8 cellular contexts compared by ENCODE assay signal in the genomic region with DNA sequence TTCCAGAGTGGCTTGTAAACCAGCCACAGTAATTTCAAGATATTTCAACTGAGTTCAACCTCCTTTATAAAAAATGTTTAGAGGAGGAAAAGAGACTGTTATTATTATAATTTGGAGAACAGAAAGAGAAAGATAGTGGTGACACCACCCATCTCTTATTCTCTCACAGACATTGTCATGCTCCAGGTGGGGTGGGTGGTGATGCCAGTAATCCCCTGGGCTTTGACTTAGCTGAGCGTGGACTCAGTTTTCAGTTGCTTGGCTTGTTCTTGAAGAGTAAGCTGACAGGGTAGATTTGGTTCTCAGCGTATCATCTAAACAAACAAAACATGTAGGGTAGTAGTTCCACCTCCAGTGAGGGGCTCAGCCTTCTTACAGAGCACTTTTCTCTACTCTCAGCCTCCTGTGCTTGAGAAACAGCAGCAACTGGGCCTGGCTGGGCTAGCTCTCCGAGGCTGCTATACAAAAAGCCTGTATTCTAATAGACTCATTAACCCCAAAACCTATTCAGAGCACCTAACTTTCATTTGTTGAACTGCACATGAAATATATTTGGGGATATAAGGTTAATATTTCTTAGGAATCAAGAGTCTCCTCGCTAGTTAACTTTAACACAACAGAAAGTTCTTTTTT. TPM values are rescaled to one million over a fixed set of nuclear protein-coding genes. Genes with fewer than 3 reads are reported as not detected.
DNase-seq lines count a peak whose midpoint lies in the region; ATAC-seq, FAIRE-seq and TF ChIP-seq lines count a peak whose summit lies in the region.
"Not testable (repeated sequence)": the region's sequence is repeated elsewhere in the genome, so short reads cannot be mapped to it uniquely, and the experiment has no call there.
"Had no signal": no experiment of that assay in that cellular context is flagged by ENCODE, and none has a peak within 500 bp of the region (broad histone marks: within the 10 kb centered on the region; RNA-seq: fewer than 3 reads in every experiment).

No MANE protein-coding gene starts in this region.

- not testable (repeated sequence) for H4K20me1 ChIP-seq in K562 (replicated peaks; ENCODE audit: control insufficient read depth, insufficient read depth, low read length)

- not testable (repeated sequence) for BruUV-seq in K562 (replicated peaks; lab: Mats Ljungman, UMichigan)

- not testable (repeated sequence) for H3K27ac Mint-ChIP-seq in stimulated activated naive B cell treated with anti-CD40 and anti-IgM and Interleukin-4, amounts not matched to agents 10 μg/mL and 1 μg/mL and 100 μg/mL, for 72 hours

- not testable (repeated sequence) for H3K9me3 Mint-ChIP-seq in stimulated activated naive B cell treated with anti-CD40 and anti-IgM and Interleukin-4, amounts not matched to agents 10 μg/mL and 1 μg/mL and 100 μg/mL, for 72 hours

- intact Hi-C loops in K562 (cut with micrococcal nuclease); mucosa of descending colon (cut with DNase I, micrococcal nuclease): not testable (repeated sequence)

- DNase-seq in K562 (ENCODE audit: extremely low read depth in 1 of 4, low spot score in 3 of 4); mucosa of descending colon; stimulated activated naive B cell treated with anti-CD40 and anti-IgM and Interleukin-4, amounts not matched to agents 10 μg/mL and 1 μg/mL and 100 μg/mL, for 72 hours: not testable (repeated sequence)

- not testable (repeated sequence) for H3K27ac ChIP-seq in K562 (ENCODE audit: extremely low read depth, low read depth, low read length)

- not testable (repeated sequence) for H3K4me1 ChIP-seq in K562 (replicated peaks in 1 of 2; ENCODE audit: control insufficient read depth in 2 of 2, insufficient read depth in 2 of 2, low read length in 2 of 2); mucosa of descending colon (ENCODE audit: low read depth)

- not testable (repeated sequence) for H3K9me3 ChIP-seq in K562 (replicated peaks; ENCODE audit: control insufficient read depth, insufficient read depth, low read depth, low read length); mucosa of descending colon

- not testable (repeated sequence) for TF ChIP-seq CTCF in K562 (IDR thresholded peaks at IDR 0.05 in 2 of 3, conservative IDR thresholded peaks at IDR 0.05 in 1 of 3; ENCODE audit: insufficient read depth in 2 of 3, low read depth in 1 of 3, low read length in 3 of 3); mucosa of descending colon (IDR thresholded peaks at IDR 0.05)

- not testable (repeated sequence) for H3K79me2 ChIP-seq in K562 (ENCODE audit: control insufficient read depth, insufficient read depth, low read length)

- H3K9ac ChIP-seq in K562 (ENCODE audit: insufficient read depth in 1 of 2, low read depth in 2 of 2, low read length in 2 of 2): not testable (repeated sequence)

- H3K36me3 ChIP-seq in K562 (ENCODE audit: control insufficient read depth, insufficient read depth, low read length); mucosa of descending colon (ENCODE audit: low read depth): not testable (repeated sequence)

- TF ChIP-seq RAD21 in K562 (CRISPR knock-in tag; conservative IDR thresholded peaks at IDR 0.05 in 1 of 2, IDR thresholded peaks at IDR 0.05 in 1 of 2): not testable (repeated sequence)

- not testable (repeated sequence) for H3K27me3 Mint-ChIP-seq in stimulated activated naive B cell treated with anti-CD40 and anti-IgM and Interleukin-4, amounts not matched to agents 10 μg/mL and 1 μg/mL and 100 μg/mL, for 72 hours

- not testable (repeated sequence) for H3K4me3 Mint-ChIP-seq in stimulated activated naive B cell treated with anti-CD40 and anti-IgM and Interleukin-4, amounts not matched to agents 10 μg/mL and 1 μg/mL and 100 μg/mL, for 72 hours

- not testable (repeated sequence) for H3K4me2 ChIP-seq in K562 (ENCODE audit: insufficient read depth, low read length)

- TF ChIP-seq POLR2A in K562 (conservative IDR thresholded peaks at IDR 0.05): not testable (repeated sequence)

- not testable (repeated sequence) for TF ChIP-seq EP300 in K562 (IDR thresholded peaks at IDR 0.05; ENCODE audit: low read length)

- in situ Hi-C loops in K562 (cut with MboI): not testable (repeated sequence)

- H3K36me3 Mint-ChIP-seq in stimulated activated naive B cell treated with anti-CD40 and anti-IgM and Interleukin-4, amounts not matched to agents 10 μg/mL and 1 μg/mL and 100 μg/mL, for 72 hours: not testable (repeated sequence)

- H3K4me3 ChIP-seq in K562, mucosa of descending colon: not testable (repeated sequence)

- CTCF ChIA-PET in K562 (lab: Yijun Ruan, JAX; ENCODE audit: low intra/inter-chr PET ratio): not testable (repeated sequence)

- not testable (repeated sequence) for H3K4me1 Mint-ChIP-seq in stimulated activated naive B cell treated with anti-CD40 and anti-IgM and Interleukin-4, amounts not matched to agents 10 μg/mL and 1 μg/mL and 100 μg/mL, for 72 hours

- not testable (repeated sequence) for H2AFZ ChIP-seq in K562 (ENCODE audit: low read depth, low read length)

- 18% methylated on average over 1 of the region's 4 CpGs for WGBS in K562 (ENCODE audit: insufficient coverage, low coverage, missing lambda C conversion rate)

- not testable (repeated sequence) for H3K27me3 ChIP-seq in K562 (ENCODE audit: control insufficient read depth in 2 of 2, insufficient read depth in 2 of 2, low read length in 2 of 2)

- H3K9me1 ChIP-seq in K562 (ENCODE audit: control insufficient read depth, insufficient read depth, low read length): not testable (repeated sequence)

- POLR2A ChIA-PET in K562 (lab: Yijun Ruan, JAX): not testable (repeated sequence)

- not testable (repeated sequence) for FAIRE-seq in K562 (lab: Jason Lieb, UNC)

- ATAC-seq in GM18907 (IDR thresholded peaks at IDR 0.05; ENCODE audit: unreplicated experiment): peak; percentile 56
- ATAC-seq in HG02759 (IDR thresholded peaks at IDR 0.05; ENCODE audit: unreplicated experiment): peak; percentile 40
- peak; percentile 59 for ATAC-seq in HG03571 (IDR thresholded peaks at IDR 0.05; ENCODE audit: unreplicated experiment)
- peak; percentile 48 to 59 for ATAC-seq in activated CD4-positive, CD25-positive, alpha-beta regulatory T cell treated with anti-CD3 and anti-CD28 coated beads, Interleukin-2, amount 50 U/mL, for 24 hours
- ATAC-seq in K562: peak; percentile 49; the same call in 2 of the 3 replicates
- peak; percentile 57 for ATAC-seq in mucosa of descending colon
- ATAC-seq in stimulated activated naive B cell treated with anti-CD40 and anti-IgM and Interleukin-4, amounts not matched to agents 10 μg/mL and 1 μg/mL and 100 μg/mL, for 72 hours (replicated peaks): peak; percentile 99 to 100

RNA-seq across cellular contexts. Expression of gene NUDT4B, which starts 43.1 kb away (rescaled TPM):
- 14.6 and 15.3 TPM in 2 replicates for total RNA-seq in K562 (2011; cell fraction: chromatin; rRNA removed; ENCODE audit: low replicate concordance)
- total RNA-seq in K562 (2011; cell fraction: nucleolus; rRNA removed): 6.7 and 9.2 TPM in 2 replicates
- total RNA-seq in K562 (2011; cell fraction: nucleoplasm; rRNA removed): 7.5 and 12.6 TPM in 2 replicates
- total RNA-seq in K562 (2014; rRNA removed): 28.6 and 48.4 TPM in 2 replicates
- 1.2 and 1.6 TPM in 2 replicates for total RNA-seq in K562 (2014; rRNA removed; fragmentation: Illumina TruSeq; extraction: Trizol)
- 2.6 and 3.9 TPM in 2 replicates for total RNA-seq in K562 (2015; rRNA removed; fragmentation: Illumina TruSeq; extraction: Trizol)
- total RNA-seq in K562 (2021): 2.8 TPM in 1 of 2 replicates, not detected in the other
- 39.8 and 58.0 TPM in 2 replicates for polyA plus RNA-seq in K562 (2011; rRNA removed)
- polyA plus RNA-seq in K562 (2011; cell fraction: cytosol; rRNA removed): 13.5 and 44.3 TPM in 2 replicates
- polyA plus RNA-seq in K562 (2011; cell fraction: nucleus; rRNA removed): 16.2 and 29.8 TPM in 2 replicates
- 2.3 and 11.8 TPM in 2 replicates for polyA plus RNA-seq in K562 (2012)
- 19.7 and 25.7 TPM in 2 replicates for polyA plus RNA-seq in K562 (2014; fragmentation: Illumina TruSeq; extraction: Trizol)
- under 1 TPM in 1 of 2 experiments, not detected in 1; 0.06 TPM for polyA plus RNA-seq in K562 (2014; fragmentation: Nextera tagmentation; extraction: Ambion mirVana)
- polyA plus RNA-seq in K562 (2014; rRNA removed): 28.0 and 29.5 TPM in 2 replicates
- polyA minus RNA-seq in K562 (2011; rRNA and poly(A)+ RNA removed): 11.8 and 11.9 TPM in 2 replicates
- polyA minus RNA-seq in K562 (2011; cell fraction: cytosol; rRNA and poly(A)+ RNA removed): 7.3 and 14.6 TPM in 2 replicates
- 1.3 and 2.9 TPM in 2 replicates for polyA minus RNA-seq in K562 (2011; cell fraction: nucleus; rRNA and poly(A)+ RNA removed)
- 1 to 10 TPM in 1 of 3 donors, under 1 TPM in 1, not detected in 1; 0.61 to 1.4 TPM for total RNA-seq in mucosa of descending colon
- total RNA-seq: Caco-2 had no signal

Comparison
In these comparisons a context has a peak if more than half of its experiments do, and no peak if none do; other contexts are left out.
1. ATAC-seq: peak in every context shown above with its lines; median percentile 100 in stimulated activated naive B cell treated with anti-CD40 and anti-IgM and Interleukin-4, amounts not matched to agents 10 μg/mL and 1 μg/mL and 100 μg/mL, for 72 hours; 59 in HG03571; 57 in mucosa of descending colon; 56 in GM18907; 54 in activated CD4-positive, CD25-positive, alpha-beta regulatory T cell treated with anti-CD3 and anti-CD28 coated beads, Interleukin-2, amount 50 U/mL, for 24 hours; 49 in K562; 40 in HG02759.